1 cellular context compared by ENCODE assay signal in genomic region chr11:287821-288327, GRCh38.
A peak's percentile ranks its signal among the peaks of the same experiment; 100 is the strongest.
TF ChIP-seq lines count a peak whose summit lies in the region.

No MANE protein-coding gene starts in this region.

TF ChIP-seq in H1, 55 proteins besides CTCF, POLR2A, EP300 and RAD21:
- TF ChIP-seq EZH2 (IDR thresholded peaks at IDR 0.05; ENCODE audit: low read depth, low read length, severe bottlenecking): peak; percentile 10
- peak; percentile 85 for TF ChIP-seq E2F6 (IDR thresholded peaks at IDR 0.05)
- TF ChIP-seq MAX (IDR thresholded peaks at IDR 0.05): peak; percentile 92
- no peak for TF ChIP-seq SAP30 (IDR thresholded peaks at IDR 0.05; ENCODE audit: insufficient read depth, insufficient replicate concordance, low read length)
